Comparison of ENCODE assay signal across 8 cellular contexts in genomic region chr11:65504671-65505433, GRCh38.
DNase-seq lines count a peak whose midpoint lies in the region; ATAC-seq and TF ChIP-seq lines count a peak whose summit lies in the region.

No MANE protein-coding gene starts in this region.

- H3K27ac ChIP-seq in rectal smooth muscle tissue (ENCODE audit: low read depth, low read length) = peak overlapping the region; percentile 100

- DNase-seq in RKO (ENCODE audit: low spot score) (peak; percentile 48), fibroblast of peridontal ligament (ENCODE audit: extremely low read depth) (peak; percentile 69), NCI-H1436 treated with DMSO at 0.1 percent for 48 hours (lab: John Stamatoyannopoulos, UW) (no peak), COLO668 (lab: John Stamatoyannopoulos, UW; ENCODE audit: unreplicated experiment) (no peak), HuH-7.5 (ENCODE audit: low spot score) (no peak)

- H3K4me1 ChIP-seq in rectal smooth muscle tissue (ENCODE audit: control insufficient read depth, insufficient read depth, low read length) = peaks cover 27% of the 10 kb centered on the region

- TF ChIP-seq CTCF in GM12875 (IDR thresholded peaks at IDR 0.05; ENCODE audit: borderline replicate concordance, insufficient read depth, low read depth, low read length) = no peak

- peaks cover 51% of the 10 kb centered on the region for H3K36me3 ChIP-seq in rectal smooth muscle tissue (ENCODE audit: control insufficient read depth, insufficient read depth, low read length)

- peak overlapping the region; percentile 4 for H3K9ac ChIP-seq in rectal smooth muscle tissue (ENCODE audit: low read length)

- H3K27me3 ChIP-seq in rectal smooth muscle tissue (ENCODE audit: control insufficient read depth, insufficient read depth, low read length) = no peaks in the 10 kb centered on the region

- H3K4me3 ChIP-seq in GM12875 (ENCODE audit: low read depth, low read length) (peak overlapping the region; percentile 90), rectal smooth muscle tissue (ENCODE audit: low read length) (peak overlapping the region; percentile 100)

- no peak for ATAC-seq in GM21390 (IDR thresholded peaks at IDR 0.05; ENCODE audit: unreplicated experiment)

Comparison
In these comparisons a context has a peak if more than half of its experiments do, and no peak if none do; other contexts are left out.
1. DNase-seq: peak in RKO (single experiment) and fibroblast of peridontal ligament (single experiment); none in NCI-H1436 treated with DMSO at 0.1 percent for 48 hours (single experiment), COLO668 (single experiment) and HuH-7.5 (single experiment).